22 cellular contexts compared by ENCODE assay signal in the genomic region with DNA sequence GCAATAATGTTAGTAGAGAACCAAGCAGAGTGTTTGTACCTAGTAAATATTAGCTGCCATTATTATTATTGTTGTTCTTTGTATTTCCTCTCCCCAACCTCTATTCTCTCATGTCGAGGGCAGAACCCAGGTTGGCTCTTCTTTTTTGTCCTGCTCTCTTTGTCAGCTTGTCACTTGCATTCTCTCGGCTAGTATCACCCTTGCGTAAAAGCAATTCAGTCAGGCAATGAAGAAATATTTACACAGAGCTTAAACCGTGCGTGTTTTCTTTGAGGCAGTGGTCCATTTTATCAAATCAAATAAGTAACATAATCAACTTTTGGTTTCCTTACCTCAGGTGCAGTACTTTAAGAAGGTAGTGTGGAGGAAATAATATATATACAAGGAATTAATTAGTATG.
"Had no signal": no experiment of that assay in that cellular context is flagged by ENCODE, and none has a peak within 500 bp of the region (broad histone marks: within the 10 kb centered on the region; RNA-seq: fewer than 3 reads in every experiment).

No MANE protein-coding gene starts in this region.

- DNase-seq: cortex of kidney; effector memory CD4-positive, alpha-beta T cell; esophagus squamous epithelium; foreskin fibroblast; glutamatergic neuron; immature natural killer cell; kidney; left cardiac atrium; left ventricle myocardium inferior; lower lobe of right lung; natural killer cell; posterior cingulate gyrus; sigmoid colon; stimulated activated CD4-positive, alpha-beta T cell treated with anti-CD3 and anti-CD28 coated beads, Interleukin-2, amount 100 ng/mL, for 24 hours; stimulated activated CD4-positive, alpha-beta T cell treated with anti-CD3 and anti-CD28 coated beads, Interleukin-4, amount 100 ng/mL, for 4 hours; stimulated activated naive CD4-positive, alpha-beta T cell; stomach had no signal

- ATAC-seq: gastroesophageal sphincter, left cardiac atrium, lower lobe of right lung, natural killer cell had no signal

- H3K27ac ChIP-seq: esophagus squamous epithelium, gastroesophageal sphincter, left ventricle myocardium inferior, lower lobe of right lung, sigmoid colon, skin epidermis, stomach had no signal

- H3K27me3 ChIP-seq: esophagus squamous epithelium, gastroesophageal sphincter, sigmoid colon, stomach had no signal

- H3K36me3 ChIP-seq: esophagus squamous epithelium, gastroesophageal sphincter, left ventricle myocardium inferior, lower lobe of right lung, sigmoid colon, stomach had no signal

- H3K27ac Mint-ChIP-seq: immature natural killer cell, memory B cell, mesothelial cell of epicardium, natural killer cell, type B pancreatic cell had no signal

- H3K4me3 Mint-ChIP-seq: immature natural killer cell, memory B cell, mesothelial cell of epicardium, natural killer cell, type B pancreatic cell had no signal

- H3K36me3 Mint-ChIP-seq: natural killer cell had no signal

- H3K4me1 ChIP-seq: gastroesophageal sphincter had no signal

- H3K4me3 ChIP-seq: esophagus squamous epithelium, gastroesophageal sphincter, left ventricle myocardium inferior, lower lobe of right lung, sigmoid colon, skin epidermis, stomach had no signal

- H3K27me3 Mint-ChIP-seq: memory B cell, type B pancreatic cell had no signal

- H3K9me3 Mint-ChIP-seq: immature natural killer cell, natural killer cell had no signal

- H3K4me1 Mint-ChIP-seq: mesothelial cell of epicardium had no signal

- H3K9me3 ChIP-seq: gastroesophageal sphincter, sigmoid colon had no signal
